Comparison of ENCODE assay signal across 1 cellular context in genomic region chr6:43990627-43991619, GRCh38.
TF ChIP-seq lines count a peak whose summit lies in the region.

No MANE protein-coding gene starts in this region.

TF ChIP-seq in HepG2, 621 proteins besides CTCF, POLR2A, EP300 and RAD21 (continued from another document and continues in another):
- TF ChIP-seq ZSCAN5A (CRISPR knock-in tag; IDR thresholded peaks at IDR 0.05; ENCODE audit: borderline replicate concordance) (no peak; the same call in 1 of the 2 replicates), RBFOX2 (IDR thresholded peaks at IDR 0.05; ENCODE audit: low read depth, low read length) (no peak), ZNF331 (CRISPR knock-in tag; IDR thresholded peaks at IDR 0.05) (no peak; the same call in 1 of the 2 replicates), ZEB1 (IDR thresholded peaks at IDR 0.05; ENCODE audit: insufficient replicate concordance, low read depth) (peak; percentile 50), HOXA3 (CRISPR knock-in tag; IDR thresholded peaks at IDR 0.05) (peak; percentile 71; the same call in 1 of the 2 replicates), U2AF2 (IDR thresholded peaks at IDR 0.05; ENCODE audit: low read depth, low read length) (0 out of 2 replicates have a peak, but pooled peaks have one; percentile 62), MYNN (CRISPR knock-in tag; IDR thresholded peaks at IDR 0.05; ENCODE audit: low read depth) (no peak), FOXP1 (IDR thresholded peaks at IDR 0.05) (peak; percentile 98), FOXP1 (CRISPR knock-in tag; IDR thresholded peaks at IDR 0.05) (peak; percentile 100), ZNF224 (CRISPR knock-in tag; IDR thresholded peaks at IDR 0.05) (peak; percentile 82; the same call in 1 of the 2 replicates), HIVEP1 (CRISPR knock-in tag; IDR thresholded peaks at IDR 0.05) (peak; percentile 96), PHF21A (CRISPR knock-in tag; IDR thresholded peaks at IDR 0.05) (peak; percentile 98), ZNF18 (CRISPR knock-in tag; IDR thresholded peaks at IDR 0.05; ENCODE audit: insufficient replicate concordance) (peak; percentile 81), ELK4 (CRISPR knock-in tag; IDR thresholded peaks at IDR 0.05; ENCODE audit: borderline replicate concordance) (no peak), ZNF770 (CRISPR knock-in tag; IDR thresholded peaks at IDR 0.05) (peak; percentile 85), HNRNPUL1 (IDR thresholded peaks at IDR 0.05; ENCODE audit: low read depth, low read length) (no peak), SP140L (CRISPR knock-in tag; IDR thresholded peaks at IDR 0.05; ENCODE audit: borderline replicate concordance) (no peak), NR2F1 (CRISPR knock-in tag; IDR thresholded peaks at IDR 0.05) (peak; percentile 53 to 72; a peak in 3 of 4 replicates), JUND (CRISPR knock-in tag; IDR thresholded peaks at IDR 0.05) (peak; percentile 66; the same call in 1 of the 2 replicates), CC2D1A (CRISPR knock-in tag; IDR thresholded peaks at IDR 0.05) (no peak), POLR2AphosphoS5 (IDR thresholded peaks at IDR 0.05; ENCODE audit: low read depth, low read length) (peak; percentile 80), TP53 (CRISPR knock-in tag; conservative IDR thresholded peaks at IDR 0.05) (peak; percentile 85; the same call in 1 of the 2 replicates), THAP7 (CRISPR knock-in tag; IDR thresholded peaks at IDR 0.05) (peak; percentile 84), ARNT (IDR thresholded peaks at IDR 0.05) (no peak), CREB3 (CRISPR knock-in tag; IDR thresholded peaks at IDR 0.05) (no peak), ISL2 (CRISPR knock-in tag; IDR thresholded peaks at IDR 0.05) (peak; percentile 86), ZNF607 (CRISPR knock-in tag; IDR thresholded peaks at IDR 0.05; ENCODE audit: borderline replicate concordance) (peak; percentile 97), SMARCC2 (IDR thresholded peaks at IDR 0.05) (no peak), MTF1 (CRISPR knock-in tag; IDR thresholded peaks at IDR 0.05) (no peak), ZBTB39 (CRISPR knock-in tag; IDR thresholded peaks at IDR 0.05) (peak; percentile 65; the same call in 1 of the 2 replicates), ARID4A (CRISPR knock-in tag; IDR thresholded peaks at IDR 0.05; ENCODE audit: borderline replicate concordance) (peak; percentile 86), HDAC1 (CRISPR knock-in tag; IDR thresholded peaks at IDR 0.05) (peak; percentile 93), ZNF530 (CRISPR knock-in tag; IDR thresholded peaks at IDR 0.05; ENCODE audit: low read depth) (no peak), ZNF362 (CRISPR knock-in tag; IDR thresholded peaks at IDR 0.05; ENCODE audit: borderline replicate concordance) (no peak), RCOR2 (CRISPR knock-in tag; IDR thresholded peaks at IDR 0.05) (no peak; the same call in 1 of the 2 replicates), CENPT (CRISPR knock-in tag; IDR thresholded peaks at IDR 0.05; ENCODE audit: low read depth) (no peak), ZNF574 (CRISPR knock-in tag; IDR thresholded peaks at IDR 0.05) (peak; percentile 78), ATF4 (CRISPR knock-in tag; IDR thresholded peaks at IDR 0.05) (peak in 1 of 2 experiments; percentile 84; a peak in 2 of 4 replicates), NFRKB (IDR thresholded peaks at IDR 0.05) (no peak)
